In genomic region chr3:49100046-49100615, GRCh38 we compare ENCODE assay signal across 21 cellular contexts. TPM values are rescaled to one million over a fixed set of nuclear protein-coding genes. Genes with fewer than 3 reads are reported as not detected.
DNase-seq lines count a peak whose midpoint lies in the region; ATAC-seq, FAIRE-seq and TF ChIP-seq lines count a peak whose summit lies in the region.
"Had no signal": no experiment of that assay in that cellular context is flagged by ENCODE, and none has a peak within 500 bp of the region (broad histone marks: within the 10 kb centered on the region; RNA-seq: fewer than 3 reads in every experiment).

No MANE protein-coding gene starts in this region.

- POLR2A ChIA-PET in HepG2 (lab: Yijun Ruan, JAX), result no interaction called here

- TF ChIP-seq RAD21 in HepG2 (CRISPR knock-in tag; IDR thresholded peaks at IDR 0.05), result no peak

- H3K4me1 Mint-ChIP-seq in type B pancreatic cell (ENCODE audit: unreplicated experiment), result peaks cover 11% of the 10 kb centered on the region

- WGBS in HepG2 (ENCODE audit: low lambda C conversion rate), result 98% methylated on average over 8 of the region's 11 CpGs
- WGBS in esophagus muscularis mucosa, result 100% methylated on average over 8 of the region's 11 CpGs

- CTCF ChIA-PET in HepG2 (lab: Yijun Ruan, JAX; ENCODE audit: low intra/inter-chr PET ratio, low total read pairs), result no interaction called here

- TF ChIP-seq CTCF in left ventricle myocardium inferior (IDR thresholded peaks at IDR 0.05; ENCODE audit: borderline replicate concordance) (no peak), HepG2 (CRISPR knock-in tag; IDR thresholded peaks at IDR 0.05) (no peak), type B pancreatic cell (conservative IDR thresholded peaks at IDR 0.05) (no peak), esophagus muscularis mucosa (IDR thresholded peaks at IDR 0.05) (no peak)

- DNase-seq in left cardiac atrium (peak; percentile 2), left ventricle myocardium inferior (no peak), HepG2 (ENCODE audit: low spot score) (no peak), type B pancreatic cell (ENCODE audit: extremely low spot score, unreplicated experiment) (no peak), NCI-H446 treated with DMSO at 0.1 percent for 48 hours (lab: John Stamatoyannopoulos, UW) (no peak), esophagus muscularis mucosa (ENCODE audit: extremely low spot score) (no peak)
- DNase-seq: Caco-2, GDM1, HCEC 1CT, Kasumi-1, MG63, NCI-H1048, NCI-H1436 treated with DMSO at 0.1 percent for 48 hours, NCI-H2029, NCI-H345, NCI-H526, PC-3 had no signal

- H3K4me3 ChIP-seq in left ventricle myocardium inferior, result no peak overlapping the region
- no peak overlapping the region for H3K4me3 ChIP-seq in HepG2 (replicated peaks in 1 of 3; ENCODE audit: insufficient read depth in 1 of 3, low read depth in 2 of 3, low read length in 3 of 3)
- H3K4me3 ChIP-seq in esophagus muscularis mucosa, result no peak overlapping the region
- H3K4me3 ChIP-seq: MG63, SJSA1 had no signal

- H3K27ac ChIP-seq in left ventricle myocardium inferior (replicated peaks), result no peak overlapping the region
- no peak overlapping the region for H3K27ac ChIP-seq in HepG2 (ENCODE audit: extremely low read length, insufficient read depth, low read length)
- H3K27ac ChIP-seq in esophagus muscularis mucosa (replicated peaks in 1 of 4), result no peak overlapping the region
- H3K27ac ChIP-seq: SJSA1 had no signal

- FAIRE-seq in HepG2 (lab: Jason Lieb, UNC), result no peak
- FAIRE-seq: HTR-8/SVneo had no signal

- H3K36me3 Mint-ChIP-seq in type B pancreatic cell, result peaks cover 11% of the 10 kb centered on the region

- H3K9me3 Mint-ChIP-seq in type B pancreatic cell, result no peaks in the 10 kb centered on the region
- H3K9me3 Mint-ChIP-seq: IgD-negative memory B cell had no signal

- H3K36me3 ChIP-seq in left ventricle myocardium inferior (peaks cover 76% of the 10 kb centered on the region), HepG2 (replicated peaks in 1 of 2; ENCODE audit: control insufficient read depth in 1 of 2, insufficient read depth in 2 of 2, low read length in 2 of 2) (peaks cover 29 to 58% of the 10 kb centered on the region in 2 experiments), esophagus muscularis mucosa (peaks cover 49 to 74% (median 69%) of the 10 kb centered on the region in 4 donors)

- no peaks in the 10 kb centered on the region for H4K20me1 ChIP-seq in HepG2 (ENCODE audit: insufficient read depth, low read length)

- H3K27me3 ChIP-seq in left ventricle myocardium inferior (ENCODE audit: low read depth) (no peaks in the 10 kb centered on the region), HepG2 (ENCODE audit: control insufficient read depth in 1 of 2, insufficient read depth in 2 of 2, low read length in 2 of 2) (no peaks in the 10 kb centered on the region), esophagus muscularis mucosa (no peaks in the 10 kb centered on the region)
- H3K27me3 ChIP-seq: MG63, SJSA1 had no signal

- no TSS peak for BruUV-seq in HepG2 (replicated peaks; lab: Mats Ljungman, UMichigan)

- no peak for ATAC-seq in left cardiac atrium
- no peak for ATAC-seq in HepG2
- ATAC-seq: PC-3 had no signal

- in situ Hi-C loops in HepG2 (cut with HindIII; ENCODE audit: extremely low pct_ligation_motif_present, low pct_unique_long_range_greater_than_20kb), result no loop called here

- intact Hi-C loops in left cardiac atrium (cut with DNase I), result no loop called here
- intact Hi-C loops in left ventricle myocardium inferior (cut with micrococcal nuclease), result no loop called here
- intact Hi-C loops in HepG2 (cut with micrococcal nuclease; ENCODE audit: unreplicated experiment), result no loop called here
- intact Hi-C loops in esophagus muscularis mucosa (cut with DNase I), result no loop called here

- peaks cover 43% of the 10 kb centered on the region for H3K4me1 ChIP-seq in left ventricle myocardium inferior
- peaks cover 19% of the 10 kb centered on the region for H3K4me1 ChIP-seq in HepG2 (ENCODE audit: insufficient read depth, low read length)
- peaks cover 13 to 26% (median 21%) of the 10 kb centered on the region in 4 donors for H3K4me1 ChIP-seq in esophagus muscularis mucosa
- H3K4me1 ChIP-seq: Caco-2 had no signal

- H3K9me3 ChIP-seq in left ventricle myocardium inferior (replicated peaks), result no peaks in the 10 kb centered on the region
- no peaks in the 10 kb centered on the region for H3K9me3 ChIP-seq in HepG2 (ENCODE audit: low read length)
- H3K9me3 ChIP-seq in esophagus muscularis mucosa, result no peaks in the 10 kb centered on the region
- H3K9me3 ChIP-seq: Caco-2, MG63, SJSA1 had no signal

- TF ChIP-seq POLR2A in HepG2 (IDR thresholded peaks at IDR 0.05; ENCODE audit: insufficient read depth in 1 of 2, low read depth in 2 of 2, low read length in 2 of 2) (no peak), esophagus muscularis mucosa (IDR thresholded peaks at IDR 0.05; ENCODE audit: low read depth) (no peak)

- no peak overlapping the region for H3K4me2 ChIP-seq in HepG2 (ENCODE audit: low read depth, low read length)

- no peak for TF ChIP-seq EP300 in HepG2 (IDR thresholded peaks at IDR 0.05; ENCODE audit: low read depth in 2 of 2, low read length in 2 of 2)
- no peak for TF ChIP-seq EP300 in HepG2 (CRISPR knock-in tag; IDR thresholded peaks at IDR 0.05; ENCODE audit: borderline replicate concordance)
- no peak for TF ChIP-seq EP300 in esophagus muscularis mucosa (IDR thresholded peaks at IDR 0.05)

- H3K9ac ChIP-seq in HepG2 (ENCODE audit: insufficient read depth, low read depth, low read length), result no peak overlapping the region

- no peaks in the 10 kb centered on the region for H3K27me3 Mint-ChIP-seq in type B pancreatic cell
- H3K27me3 Mint-ChIP-seq: B cell, IgD-negative memory B cell had no signal

- no peak overlapping the region for H3K27ac Mint-ChIP-seq in type B pancreatic cell
- H3K27ac Mint-ChIP-seq: B cell had no signal

- no peak overlapping the region for H2AFZ ChIP-seq in HepG2 (ENCODE audit: low read length)

- H3K79me2 ChIP-seq in HepG2 (ENCODE audit: insufficient read depth, low read length), result peaks cover 18% of the 10 kb centered on the region

- peak overlapping the region; percentile 25 for H3K4me3 Mint-ChIP-seq in type B pancreatic cell
- H3K4me3 Mint-ChIP-seq: B cell had no signal

RNA-seq across cellular contexts. Expression of gene QARS1, which starts 4.4 kb away (rescaled TPM):
- 100 to 1,000 TPM; 150 to 166 TPM for total RNA-seq in left cardiac atrium
- total RNA-seq in left ventricle myocardium inferior, result 203 TPM
- total RNA-seq in HepG2 (2016; rRNA removed; fragmentation: Illumina TruSeq; extraction: Trizol), result 307 and 408 TPM in 2 replicates
- 108 and 142 TPM in 2 replicates for total RNA-seq in HepG2 (2016; cell fraction: cytosol; rRNA removed; fragmentation: Illumina TruSeq; extraction: Trizol; ENCODE audit: low read depth)
- total RNA-seq in HepG2 (2016; cell fraction: insoluble cytoplasmic fraction; rRNA removed; fragmentation: Illumina TruSeq; extraction: Trizol), result 307 and 376 TPM in 2 replicates
- 314 and 352 TPM in 2 replicates for total RNA-seq in HepG2 (2016; cell fraction: membrane; rRNA removed; fragmentation: Illumina TruSeq; extraction: Trizol)
- total RNA-seq in HepG2 (2016; cell fraction: nucleus; rRNA removed; fragmentation: Illumina TruSeq; extraction: Trizol), result 221 and 253 TPM in 2 replicates
- 327 and 419 TPM in 2 replicates for polyA plus RNA-seq in HepG2 (2011; rRNA removed)
- polyA plus RNA-seq in HepG2 (2011; cell fraction: cytosol; rRNA removed), result 412 and 463 TPM in 2 replicates
- polyA plus RNA-seq in HepG2 (2011; cell fraction: nucleus; rRNA removed), result 959 and 1,022 TPM in 2 replicates
- 332 and 451 TPM in 2 replicates for polyA plus RNA-seq in HepG2 (2012)
- 127 and 157 TPM in 2 replicates for polyA plus RNA-seq in HepG2 (2016; cell fraction: cytosol; fragmentation: Illumina TruSeq; extraction: Trizol; ENCODE audit: low read depth)
- 340 and 376 TPM in 2 replicates for polyA plus RNA-seq in HepG2 (2016; cell fraction: insoluble cytoplasmic fraction; fragmentation: Illumina TruSeq; extraction: Trizol; ENCODE audit: low read depth)
- 292 and 350 TPM in 2 replicates for polyA plus RNA-seq in HepG2 (2016; cell fraction: membrane; fragmentation: Illumina TruSeq; extraction: Trizol; ENCODE audit: low read depth)
- polyA plus RNA-seq in HepG2 (2016; cell fraction: nucleus; fragmentation: Illumina TruSeq; extraction: Trizol; ENCODE audit: insufficient read depth, low read depth), result 430 and 462 TPM in 2 replicates
- 258 and 464 TPM in 2 replicates for polyA minus RNA-seq in HepG2 (2011; rRNA and poly(A)+ RNA removed; ENCODE audit: low replicate concordance)
- polyA minus RNA-seq in HepG2 (2011; cell fraction: cytosol; rRNA and poly(A)+ RNA removed), result 175 and 228 TPM in 2 replicates
- 194 and 201 TPM in 2 replicates for polyA minus RNA-seq in HepG2 (2011; cell fraction: nucleus; rRNA and poly(A)+ RNA removed)
- 408 and 480 TPM in 2 replicates for total RNA-seq in type B pancreatic cell (ENCODE audit: low replicate concordance)
- total RNA-seq in esophagus muscularis mucosa, result 100 to 1,000 TPM; 151 to 229 (median 197) TPM

RNA-seq across cellular contexts. Expression of gene QRICH1, which starts 6.3 kb away (rescaled TPM):
- total RNA-seq in left cardiac atrium (10 to 100 TPM; 50.4 to 59.9 TPM), left ventricle myocardium inferior (58.8 TPM), HepG2 (2016; rRNA removed; fragmentation: Illumina TruSeq; extraction: Trizol) (35.5 and 52.6 TPM in 2 replicates), type B pancreatic cell (ENCODE audit: low replicate concordance) (115 and 123 TPM in 2 replicates), esophagus muscularis mucosa (100 to 1,000 TPM in 1 of 4 donors, 10 to 100 TPM in 3; 81.8 to 228 (median 91.2) TPM)
- total RNA-seq in HepG2 (2016; cell fraction: cytosol; rRNA removed; fragmentation: Illumina TruSeq; extraction: Trizol; ENCODE audit: low read depth), result 266 and 294 TPM in 2 replicates
- total RNA-seq in HepG2 (2016; cell fraction: insoluble cytoplasmic fraction; rRNA removed; fragmentation: Illumina TruSeq; extraction: Trizol), result 33.2 and 51.7 TPM in 2 replicates
- 41.6 and 44.2 TPM in 2 replicates for total RNA-seq in HepG2 (2016; cell fraction: membrane; rRNA removed; fragmentation: Illumina TruSeq; extraction: Trizol)
- 41.5 and 47.9 TPM in 2 replicates for total RNA-seq in HepG2 (2016; cell fraction: nucleus; rRNA removed; fragmentation: Illumina TruSeq; extraction: Trizol)
- 97.3 and 102 TPM in 2 replicates for polyA plus RNA-seq in HepG2 (2011; rRNA removed)
- 42.9 and 53.6 TPM in 2 replicates for polyA plus RNA-seq in HepG2 (2011; cell fraction: cytosol; rRNA removed)
- polyA plus RNA-seq in HepG2 (2011; cell fraction: nucleus; rRNA removed), result 255 and 263 TPM in 2 replicates
- 28.8 and 36.3 TPM in 2 replicates for polyA plus RNA-seq in HepG2 (2012)
- polyA plus RNA-seq in HepG2 (2016; cell fraction: cytosol; fragmentation: Illumina TruSeq; extraction: Trizol; ENCODE audit: low read depth), result 2.6 and 2.7 TPM in 2 replicates
- polyA plus RNA-seq in HepG2 (2016; cell fraction: insoluble cytoplasmic fraction; fragmentation: Illumina TruSeq; extraction: Trizol; ENCODE audit: low read depth), result 36.0 and 40.4 TPM in 2 replicates
- polyA plus RNA-seq in HepG2 (2016; cell fraction: membrane; fragmentation: Illumina TruSeq; extraction: Trizol; ENCODE audit: low read depth), result 7.9 and 8.4 TPM in 2 replicates
- polyA plus RNA-seq in HepG2 (2016; cell fraction: nucleus; fragmentation: Illumina TruSeq; extraction: Trizol; ENCODE audit: insufficient read depth, low read depth), result 124 and 129 TPM in 2 replicates
- polyA minus RNA-seq in HepG2 (2011; rRNA and poly(A)+ RNA removed; ENCODE audit: low replicate concordance), result 112 and 145 TPM in 2 replicates
- 63.6 and 68.3 TPM in 2 replicates for polyA minus RNA-seq in HepG2 (2011; cell fraction: cytosol; rRNA and poly(A)+ RNA removed)
- 49.3 and 63.3 TPM in 2 replicates for polyA minus RNA-seq in HepG2 (2011; cell fraction: nucleus; rRNA and poly(A)+ RNA removed)

RNA-seq across cellular contexts. Expression of gene USP19, which starts 20.5 kb away (rescaled TPM):
- total RNA-seq in left cardiac atrium (10 to 100 TPM; 38.3 to 49.5 TPM), left ventricle myocardium inferior (62.5 TPM), HepG2 (2016; rRNA removed; fragmentation: Illumina TruSeq; extraction: Trizol) (31.7 and 33.8 TPM in 2 replicates), type B pancreatic cell (ENCODE audit: low replicate concordance) (83.0 and 86.4 TPM in 2 replicates), esophagus muscularis mucosa (10 to 100 TPM; 57.5 to 64.4 (median 59.9) TPM)
- 3.2 and 3.3 TPM in 2 replicates for total RNA-seq in HepG2 (2016; cell fraction: cytosol; rRNA removed; fragmentation: Illumina TruSeq; extraction: Trizol; ENCODE audit: low read depth)
- total RNA-seq in HepG2 (2016; cell fraction: insoluble cytoplasmic fraction; rRNA removed; fragmentation: Illumina TruSeq; extraction: Trizol), result 28.9 and 29.8 TPM in 2 replicates
- total RNA-seq in HepG2 (2016; cell fraction: membrane; rRNA removed; fragmentation: Illumina TruSeq; extraction: Trizol), result 7.3 and 7.8 TPM in 2 replicates
- total RNA-seq in HepG2 (2016; cell fraction: nucleus; rRNA removed; fragmentation: Illumina TruSeq; extraction: Trizol), result 30.6 and 33.3 TPM in 2 replicates
- 28.3 and 36.6 TPM in 2 replicates for polyA plus RNA-seq in HepG2 (2011; rRNA removed)
- polyA plus RNA-seq in HepG2 (2011; cell fraction: cytosol; rRNA removed), result 20.1 and 31.8 TPM in 2 replicates
- polyA plus RNA-seq in HepG2 (2011; cell fraction: nucleus; rRNA removed), result 90.2 and 110 TPM in 2 replicates
- 21.9 and 23.6 TPM in 2 replicates for polyA plus RNA-seq in HepG2 (2012)
- polyA plus RNA-seq in HepG2 (2016; cell fraction: cytosol; fragmentation: Illumina TruSeq; extraction: Trizol; ENCODE audit: low read depth), result 0.88 and 1.7 TPM in 2 replicates
- polyA plus RNA-seq in HepG2 (2016; cell fraction: insoluble cytoplasmic fraction; fragmentation: Illumina TruSeq; extraction: Trizol; ENCODE audit: low read depth), result 19.6 and 20.4 TPM in 2 replicates
- 2.9 and 3.5 TPM in 2 replicates for polyA plus RNA-seq in HepG2 (2016; cell fraction: membrane; fragmentation: Illumina TruSeq; extraction: Trizol; ENCODE audit: low read depth)
- 46.8 and 50.9 TPM in 2 replicates for polyA plus RNA-seq in HepG2 (2016; cell fraction: nucleus; fragmentation: Illumina TruSeq; extraction: Trizol; ENCODE audit: insufficient read depth, low read depth)
- polyA minus RNA-seq in HepG2 (2011; rRNA and poly(A)+ RNA removed; ENCODE audit: low replicate concordance), result 183 and 184 TPM in 2 replicates
- polyA minus RNA-seq in HepG2 (2011; cell fraction: cytosol; rRNA and poly(A)+ RNA removed), result 23.4 and 29.4 TPM in 2 replicates
- polyA minus RNA-seq in HepG2 (2011; cell fraction: nucleus; rRNA and poly(A)+ RNA removed), result 26.7 and 30.1 TPM in 2 replicates

RNA-seq across cellular contexts. Expression of gene LAMB2, which starts 32.7 kb away (rescaled TPM):
- total RNA-seq in left cardiac atrium (100 to 1,000 TPM; 629 to 714 TPM), left ventricle myocardium inferior (772 TPM), HepG2 (2016; rRNA removed; fragmentation: Illumina TruSeq; extraction: Trizol) (67.9 and 208 TPM in 2 replicates), type B pancreatic cell (ENCODE audit: low replicate concordance) (277 and 316 TPM in 2 replicates), esophagus muscularis mucosa (1,000 to 10,000 TPM in 1 of 4 donors, 100 to 1,000 TPM in 3; 609 to 1,229 (median 740) TPM)
- 13.5 and 15.2 TPM in 2 replicates for total RNA-seq in HepG2 (2016; cell fraction: cytosol; rRNA removed; fragmentation: Illumina TruSeq; extraction: Trizol; ENCODE audit: low read depth)
- total RNA-seq in HepG2 (2016; cell fraction: insoluble cytoplasmic fraction; rRNA removed; fragmentation: Illumina TruSeq; extraction: Trizol), result 56.7 and 217 TPM in 2 replicates
- total RNA-seq in HepG2 (2016; cell fraction: membrane; rRNA removed; fragmentation: Illumina TruSeq; extraction: Trizol), result 16.6 and 17.9 TPM in 2 replicates
- 198 and 230 TPM in 2 replicates for total RNA-seq in HepG2 (2016; cell fraction: nucleus; rRNA removed; fragmentation: Illumina TruSeq; extraction: Trizol)
- polyA plus RNA-seq in HepG2 (2011; rRNA removed), result 443 and 619 TPM in 2 replicates
- polyA plus RNA-seq in HepG2 (2011; cell fraction: cytosol; rRNA removed), result 165 and 171 TPM in 2 replicates
- polyA plus RNA-seq in HepG2 (2011; cell fraction: nucleus; rRNA removed), result 2,056 and 2,231 TPM in 2 replicates
- 234 and 362 TPM in 2 replicates for polyA plus RNA-seq in HepG2 (2012)
- 7.4 and 10.4 TPM in 2 replicates for polyA plus RNA-seq in HepG2 (2016; cell fraction: cytosol; fragmentation: Illumina TruSeq; extraction: Trizol; ENCODE audit: low read depth)
- polyA plus RNA-seq in HepG2 (2016; cell fraction: insoluble cytoplasmic fraction; fragmentation: Illumina TruSeq; extraction: Trizol; ENCODE audit: low read depth), result 45.9 and 61.9 TPM in 2 replicates
- polyA plus RNA-seq in HepG2 (2016; cell fraction: membrane; fragmentation: Illumina TruSeq; extraction: Trizol; ENCODE audit: low read depth), result 9.9 and 13.5 TPM in 2 replicates
- polyA plus RNA-seq in HepG2 (2016; cell fraction: nucleus; fragmentation: Illumina TruSeq; extraction: Trizol; ENCODE audit: insufficient read depth, low read depth), result 423 and 430 TPM in 2 replicates
- 13.3 and 724 TPM in 2 replicates for polyA minus RNA-seq in HepG2 (2011; rRNA and poly(A)+ RNA removed; ENCODE audit: low replicate concordance)
- 108 and 211 TPM in 2 replicates for polyA minus RNA-seq in HepG2 (2011; cell fraction: cytosol; rRNA and poly(A)+ RNA removed)
- polyA minus RNA-seq in HepG2 (2011; cell fraction: nucleus; rRNA and poly(A)+ RNA removed), result 147 and 217 TPM in 2 replicates
- polyA plus RNA-seq: IgD-negative memory B cell had no signal
